23 cellular contexts compared by ENCODE assay signal in genomic region chr3:11755276-11755675, GRCh38.
DNase-seq lines count a peak whose midpoint lies in the region; ATAC-seq, FAIRE-seq and TF ChIP-seq lines count a peak whose summit lies in the region.
"Had no signal": no experiment of that assay in that cellular context is flagged by ENCODE, and none has a peak within 500 bp of the region (broad histone marks: within the 10 kb centered on the region; RNA-seq: fewer than 3 reads in every experiment).

No MANE protein-coding gene starts in this region.

- H3K23ac ChIP-seq in neuronal stem cell (ENCODE audit: low read depth, low read length, poor library complexity) = no peak overlapping the region

- H3K4me1 ChIP-seq in HepG2 (ENCODE audit: insufficient read depth, low read length) = no peaks in the 10 kb centered on the region
- H3K4me1 ChIP-seq in right lobe of liver = no peaks in the 10 kb centered on the region
- H3K4me1 ChIP-seq in iPS-20b (ENCODE audit: insufficient read depth, low read length) = no peaks in the 10 kb centered on the region
- H3K4me1 ChIP-seq in neuronal stem cell (ENCODE audit: control insufficient read depth in 2 of 2, insufficient read depth in 1 of 2, low read depth in 1 of 2, low read length in 2 of 2) = peaks cover 0 to 12% of the 10 kb centered on the region in 2 donors
- H3K4me1 ChIP-seq: Peyer's patch had no signal

- WGBS in HepG2 (ENCODE audit: low lambda C conversion rate) = 41% methylated on average over 11 of the region's 12 CpGs
- 83% methylated on average over 6 of the region's 12 CpGs for WGBS in right lobe of liver (ENCODE audit: insufficient coverage, low coverage, low lambda C conversion rate, missing lambda C conversion rate)
- no CpG with 5 or more reads among the region's 12 CpGs for WGBS in neuronal stem cell (ENCODE audit: extremely low coverage in 2 of 2, insufficient read length in 2 of 2, insufficient replicate concordance in 1 of 2), 2 donors

- H4K20me1 ChIP-seq in HepG2 (ENCODE audit: insufficient read depth, low read length) = no peaks in the 10 kb centered on the region
- H4K20me1 ChIP-seq: BLaER1 treated with 17β-estradiol and CSF1 and Interleukin-3, amounts not matched to agents 10 nM and 100 nM had no signal

- no peak for TF ChIP-seq CTCF in HepG2 (CRISPR knock-in tag; IDR thresholded peaks at IDR 0.05)
- no peak for TF ChIP-seq CTCF in right lobe of liver (IDR thresholded peaks at IDR 0.05)

- TF ChIP-seq EP300 in HepG2 (IDR thresholded peaks at IDR 0.05; ENCODE audit: low read depth in 2 of 2, low read length in 2 of 2) (no peak), HepG2 (CRISPR knock-in tag; IDR thresholded peaks at IDR 0.05; ENCODE audit: borderline replicate concordance) (no peak)

- H3K9ac ChIP-seq in HepG2 (ENCODE audit: insufficient read depth, low read depth, low read length) (no peak overlapping the region), iPS-20b (ENCODE audit: low read depth, low read length) (0 out of 2 replicates have a peak overlapping the region, but pooled peaks have one; percentile 11), neuronal stem cell (ENCODE audit: low read depth, low read length, poor library complexity) (peak overlapping the region; percentile 78)
- H3K9ac ChIP-seq: BLaER1 treated with 17β-estradiol and CSF1 and Interleukin-3, amounts not matched to agents 10 nM and 100 nM had no signal

- no peak overlapping the region for H2BK12ac ChIP-seq in neuronal stem cell (ENCODE audit: low read length)

- no peak overlapping the region for H3K4ac ChIP-seq in neuronal stem cell (ENCODE audit: low read length)

- H2AFZ ChIP-seq in HepG2 (ENCODE audit: low read length) (no peak overlapping the region), neuronal stem cell (ENCODE audit: low read length) (peak overlapping the region; percentile 69)

- no peaks in the 10 kb centered on the region for H3K79me2 ChIP-seq in HepG2 (ENCODE audit: insufficient read depth, low read length)

- CTCF ChIA-PET in HepG2 (lab: Yijun Ruan, JAX; ENCODE audit: low intra/inter-chr PET ratio, low total read pairs) = no interaction called here

- POLR2A ChIA-PET in HepG2 (lab: Yijun Ruan, JAX) = no interaction called here

- H3K9me3 ChIP-seq in HepG2 (ENCODE audit: low read length) = no peaks in the 10 kb centered on the region
- H3K9me3 ChIP-seq in right lobe of liver = no peaks in the 10 kb centered on the region
- H3K9me3 ChIP-seq in iPS-20b (ENCODE audit: insufficient read depth, low read depth, low read length) = no peaks in the 10 kb centered on the region
- peaks cover 0 to 2% of the 10 kb centered on the region in 2 donors for H3K9me3 ChIP-seq in neuronal stem cell (replicated peaks in 1 of 2; ENCODE audit: control insufficient read depth in 2 of 2, insufficient read depth in 1 of 2, low read depth in 1 of 2, low read length in 2 of 2)
- H3K9me3 ChIP-seq: Peyer's patch had no signal

- peak overlapping the region; percentile 29 for H3K18ac ChIP-seq in neuronal stem cell (ENCODE audit: low read length)

- H3K36me3 ChIP-seq in HepG2 (replicated peaks in 1 of 2; ENCODE audit: control insufficient read depth in 1 of 2, insufficient read depth in 2 of 2, low read length in 2 of 2) (no peaks in the 10 kb centered on the region), right lobe of liver (no peaks in the 10 kb centered on the region), iPS-20b (ENCODE audit: insufficient read depth, low read depth, low read length) (no peaks in the 10 kb centered on the region), neuronal stem cell (replicated peaks in 1 of 2; ENCODE audit: control insufficient read depth in 2 of 2, insufficient read depth in 2 of 2, low read length in 2 of 2) (no peaks in the 10 kb centered on the region)
- H3K36me3 ChIP-seq: BLaER1 treated with 17β-estradiol and CSF1 and Interleukin-3, amounts not matched to agents 10 nM and 100 nM; Peyer's patch had no signal

- no peak overlapping the region for H3K14ac ChIP-seq in neuronal stem cell (ENCODE audit: low read length)

- H4K8ac ChIP-seq in neuronal stem cell (ENCODE audit: low read depth, low read length) = no peak overlapping the region

- intact Hi-C loops in HepG2 (cut with micrococcal nuclease; ENCODE audit: unreplicated experiment) = no loop called here
- intact Hi-C loops in right lobe of liver (cut with DNase I) = no loop called here

- TF ChIP-seq RAD21 in HepG2 (CRISPR knock-in tag; IDR thresholded peaks at IDR 0.05) = no peak

- no peak overlapping the region for H4K91ac ChIP-seq in neuronal stem cell (ENCODE audit: low read depth, low read length, poor library complexity)

- H2AK5ac ChIP-seq in neuronal stem cell (ENCODE audit: low read depth, low read length) = peak overlapping the region; percentile 16

- H2BK15ac ChIP-seq in neuronal stem cell (ENCODE audit: low read length) = no peak overlapping the region

- in situ Hi-C loops in HepG2 (cut with HindIII; ENCODE audit: extremely low pct_ligation_motif_present, low pct_unique_long_range_greater_than_20kb) = no loop called here

- peak overlapping the region; percentile 45 for H2BK5ac ChIP-seq in neuronal stem cell (ENCODE audit: low read length)

- no peak for DNase-seq in HepG2 (ENCODE audit: low spot score)
- DNase-seq in right lobe of liver = no peak
- DNase-seq in neuronal stem cell (ENCODE audit: low spot score) = no peak
- no peak for DNase-seq in NOMO-1 treated with dmso at 0.1 percent for 144 hours (lab: John Stamatoyannopoulos, UW; ENCODE audit: unreplicated experiment)
- DNase-seq in stimulated activated CD4-positive, alpha-beta T cell treated with anti-CD3 and anti-CD28 coated beads, Interleukin-4, amount 100 ng/mL, for 24 hours = no peak
- DNase-seq: 8988T; CD4-positive, alpha-beta memory T cell; DND-41; HCEC 1CT; Karpas-422; MV-4-11; NCI-H1105 treated with DMSO at 0.1 percent for 48 hours; NCI-H1694; NCI-H2081; NCI-H2171 treated with DMSO at 0.1 percent for 48 hours; NCI-H524 treated with DMSO at 0.1 percent for 48 hours; NCI-H82; Peyer's patch had no signal

- FAIRE-seq in HepG2 (lab: Jason Lieb, UNC) = no peak
- FAIRE-seq: GM12891, HTR-8/SVneo had no signal

- H3K27me3 ChIP-seq in HepG2 (ENCODE audit: control insufficient read depth in 1 of 2, insufficient read depth in 2 of 2, low read length in 2 of 2) = peaks cover 0 to 17% of the 10 kb centered on the region in 2 experiments; a peak in 3 of 5 replicates
- no peaks in the 10 kb centered on the region for H3K27me3 ChIP-seq in right lobe of liver
- no peaks in the 10 kb centered on the region for H3K27me3 ChIP-seq in iPS-20b (ENCODE audit: insufficient read depth, low read length)
- H3K27me3 ChIP-seq in neuronal stem cell (ENCODE audit: control insufficient read depth in 3 of 3, insufficient read depth in 3 of 3, low read depth in 1 of 3, low read length in 3 of 3) = no peaks in the 10 kb centered on the region
- H3K27me3 ChIP-seq: BLaER1 treated with 17β-estradiol and CSF1 and Interleukin-3, amounts not matched to agents 10 nM and 100 nM; Peyer's patch had no signal

- TF ChIP-seq POLR2A in HepG2 (IDR thresholded peaks at IDR 0.05; ENCODE audit: insufficient read depth in 1 of 2, low read depth in 2 of 2, low read length in 2 of 2) (no peak), right lobe of liver (IDR thresholded peaks at IDR 0.05) (no peak)

- H3K27ac ChIP-seq in HepG2 (ENCODE audit: extremely low read length, insufficient read depth, low read length) (no peak overlapping the region), right lobe of liver (no peak overlapping the region), iPS-20b (ENCODE audit: low read length) (no peak overlapping the region), neuronal stem cell (replicated peaks; ENCODE audit: low read length) (no peak overlapping the region)
- H3K27ac ChIP-seq: BLaER1 treated with 17β-estradiol and CSF1 and Interleukin-3, amounts not matched to agents 10 nM and 100 nM; Peyer's patch had no signal

- H3K4me3 ChIP-seq in HepG2 (replicated peaks in 1 of 3; ENCODE audit: insufficient read depth in 1 of 3, low read depth in 2 of 3, low read length in 3 of 3) = no peak overlapping the region
- no peak overlapping the region for H3K4me3 ChIP-seq in right lobe of liver
- H3K4me3 ChIP-seq in iPS-20b (ENCODE audit: low read length) = no peak overlapping the region
- H3K4me3 ChIP-seq in neuronal stem cell (ENCODE audit: low read length in 2 of 2) = no peak overlapping the region
- H3K4me3 ChIP-seq: BLaER1 treated with 17β-estradiol and CSF1 and Interleukin-3, amounts not matched to agents 10 nM and 100 nM; Peyer's patch had no signal

- no TSS peak for BruUV-seq in HepG2 (replicated peaks; lab: Mats Ljungman, UMichigan)

- H3K4me2 ChIP-seq in HepG2 (ENCODE audit: low read depth, low read length) (no peak overlapping the region), neuronal stem cell (ENCODE audit: insufficient read depth, low read length, poor library complexity, severe bottlenecking) (no peak overlapping the region)
- H3K4me2 ChIP-seq: BLaER1 treated with 17β-estradiol and CSF1 and Interleukin-3, amounts not matched to agents 10 nM and 100 nM had no signal

- ATAC-seq in HepG2 (no peak; the same call in 2 of the 3 replicates), right lobe of liver (no peak), HG02678 (IDR thresholded peaks at IDR 0.05; ENCODE audit: unreplicated experiment) (no peak)

- H3K79me1 ChIP-seq in neuronal stem cell (ENCODE audit: low read depth, low read length) = no peaks in the 10 kb centered on the region

- H2BK120ac ChIP-seq in neuronal stem cell (ENCODE audit: low read depth, low read length) = no peak overlapping the region

TF ChIP-seq in HepG2, 621 proteins besides CTCF, POLR2A, EP300 and RAD21:
- TF ChIP-seq MNT (IDR thresholded peaks at IDR 0.05) = peak; percentile 30; the same call in 1 of the 2 replicates
- TF ChIP-seq NONO (IDR thresholded peaks at IDR 0.05) = no peak
- no peak for TF ChIP-seq NONO (CRISPR knock-in tag; conservative IDR thresholded peaks at IDR 0.05)
